8 cellular contexts compared by ENCODE assay signal in the genomic region with DNA sequence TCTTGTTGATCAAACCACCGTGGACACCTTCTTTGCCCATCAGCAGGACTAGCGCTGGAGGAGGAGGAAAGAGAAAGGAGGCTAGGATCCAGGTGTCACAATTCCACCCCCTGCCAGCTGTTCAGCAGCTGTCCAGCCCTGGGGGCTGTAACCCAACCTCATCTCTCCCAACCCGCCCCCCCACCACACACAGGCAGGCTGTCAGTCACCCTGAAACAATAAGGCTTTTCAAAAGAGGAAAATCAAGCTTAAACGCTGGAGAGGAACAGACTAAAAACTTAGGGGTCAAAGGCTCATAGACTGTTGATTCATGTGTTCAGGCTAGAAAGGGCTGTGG. TPM values are rescaled to one million over a fixed set of nuclear protein-coding genes. Genes with fewer than 3 reads are reported as not detected.
DNase-seq lines count a peak whose midpoint lies in the region; ATAC-seq and TF ChIP-seq lines count a peak whose summit lies in the region.

No MANE protein-coding gene starts in this region.

- H3K9me3 Mint-ChIP-seq in CD4-positive, CD25-positive, alpha-beta regulatory T cell: peaks cover 0 to 3% (median 0%) of the 10 kb centered on the region in 7 donors
- H3K9me3 Mint-ChIP-seq in dendritic cell treated with granulocyte-macrophage colony-stimulating factor and Interleukin-4, amounts not matched to agents 40 ng/mL and 50 ng/mL, for 4 days: no peaks in the 10 kb centered on the region
- H3K9me3 Mint-ChIP-seq in nephron progenitor cell: no peaks in the 10 kb centered on the region

- H3K4me1 Mint-ChIP-seq in CD4-positive, CD25-positive, alpha-beta regulatory T cell: peaks cover 0 to 69% (median 48%) of the 10 kb centered on the region in 4 donors
- H3K4me1 Mint-ChIP-seq in dendritic cell treated with granulocyte-macrophage colony-stimulating factor and Interleukin-4, amounts not matched to agents 40 ng/mL and 50 ng/mL, for 4 days (ENCODE audit: low read depth): peaks cover 73% of the 10 kb centered on the region
- peaks cover 47% of the 10 kb centered on the region for H3K4me1 Mint-ChIP-seq in nephron progenitor cell

- H3K36me3 Mint-ChIP-seq in CD4-positive, CD25-positive, alpha-beta regulatory T cell: peaks cover 35% of the 10 kb centered on the region
- H3K36me3 Mint-ChIP-seq in dendritic cell treated with granulocyte-macrophage colony-stimulating factor and Interleukin-4, amounts not matched to agents 40 ng/mL and 50 ng/mL, for 4 days (ENCODE audit: low read depth): peaks cover 80% of the 10 kb centered on the region
- H3K36me3 Mint-ChIP-seq in nephron progenitor cell (ENCODE audit: low read depth): peaks cover 36% of the 10 kb centered on the region

- TF ChIP-seq CTCF in LNCaP clone FGC (IDR thresholded peaks at IDR 0.05; ENCODE audit: control insufficient read depth, extremely low read depth, insufficient read depth) (no peak), nephron progenitor cell (IDR thresholded peaks at IDR 0.05) (no peak)

- peaks cover 39% of the 10 kb centered on the region for H3K36me3 ChIP-seq in CD4-positive, CD25-positive, alpha-beta regulatory T cell (ENCODE audit: control insufficient read depth, insufficient read depth, low read length)

- H3K27ac Mint-ChIP-seq in CD4-positive, CD25-positive, alpha-beta regulatory T cell: peak overlapping the region; percentile 82 to 94 (median 93)
- peak overlapping the region; percentile 90 for H3K27ac Mint-ChIP-seq in dendritic cell treated with granulocyte-macrophage colony-stimulating factor and Interleukin-4, amounts not matched to agents 40 ng/mL and 50 ng/mL, for 4 days
- peak overlapping the region; percentile 98 for H3K27ac Mint-ChIP-seq in nephron progenitor cell

- H3K27me3 Mint-ChIP-seq in CD4-positive, CD25-positive, alpha-beta regulatory T cell: peaks cover 4% of the 10 kb centered on the region
- H3K27me3 Mint-ChIP-seq in dendritic cell treated with granulocyte-macrophage colony-stimulating factor and Interleukin-4, amounts not matched to agents 40 ng/mL and 50 ng/mL, for 4 days: no peaks in the 10 kb centered on the region
- no peaks in the 10 kb centered on the region for H3K27me3 Mint-ChIP-seq in nephron progenitor cell (ENCODE audit: low read depth, poor library complexity)

- ATAC-seq in CD4-positive, CD25-positive, alpha-beta regulatory T cell (ENCODE audit: low read depth in 2 of 2): no peak
- ATAC-seq in GM21717 (IDR thresholded peaks at IDR 0.05; ENCODE audit: unreplicated experiment) (no peak), HG02970 (IDR thresholded peaks at IDR 0.05; ENCODE audit: low FRiP score, unreplicated experiment) (no peak), GM18517 (IDR thresholded peaks at IDR 0.05; ENCODE audit: unreplicated experiment) (no peak)

- peaks cover 81% of the 10 kb centered on the region for H3K4me1 ChIP-seq in CD4-positive, CD25-positive, alpha-beta regulatory T cell (ENCODE audit: control insufficient read depth, insufficient read depth, low read length, poor library complexity, severe bottlenecking)

- peak overlapping the region; percentile 97 for H3K27ac ChIP-seq in CD4-positive, CD25-positive, alpha-beta regulatory T cell (ENCODE audit: insufficient read depth, low read length, poor library complexity, severe bottlenecking)

- peak overlapping the region; percentile 90 to 99 (median 96) for H3K4me3 Mint-ChIP-seq in CD4-positive, CD25-positive, alpha-beta regulatory T cell
- H3K4me3 Mint-ChIP-seq in dendritic cell treated with granulocyte-macrophage colony-stimulating factor and Interleukin-4, amounts not matched to agents 40 ng/mL and 50 ng/mL, for 4 days: peak overlapping the region; percentile 84
- peak overlapping the region; percentile 99 for H3K4me3 Mint-ChIP-seq in nephron progenitor cell

- H3K27me3 ChIP-seq in CD4-positive, CD25-positive, alpha-beta regulatory T cell (ENCODE audit: control insufficient read depth, insufficient read depth, low read length): no peaks in the 10 kb centered on the region

- H3K9me3 ChIP-seq in CD4-positive, CD25-positive, alpha-beta regulatory T cell (ENCODE audit: control insufficient read depth in 2 of 2, low read length in 2 of 2): no peaks in the 10 kb centered on the region

- intact Hi-C loops in dendritic cell treated with granulocyte-macrophage colony-stimulating factor and Interleukin-4, amounts not matched to agents 40 ng/mL and 50 ng/mL, for 4 days (cut with micrococcal nuclease): loop anchor here (5.0 kb wide), 2 partner anchors 39 to 41 kb away; partner anchors contain the start of gene CAMTA2

- DNase-seq in CD4-positive, CD25-positive, alpha-beta regulatory T cell: no peak
- no peak for DNase-seq in LNCaP clone FGC (ENCODE audit: low read depth)
- no peak for DNase-seq in nephron progenitor cell
- DNase-seq in DMS114 treated with DMSO at 0.1 percent for 48 hours (lab: John Stamatoyannopoulos, UW; ENCODE audit: unreplicated experiment): no peak

- H3K4me3 ChIP-seq in CD4-positive, CD25-positive, alpha-beta regulatory T cell (ENCODE audit: low read depth, low read length): peak overlapping the region; percentile 96
- H3K4me3 ChIP-seq in LNCaP clone FGC (ENCODE audit: low read depth, low read length): peak overlapping the region; percentile 99

RNA-seq across cellular contexts. Expression of gene PFN1, which starts 2.4 kb away (rescaled TPM):
- 865 TPM for total RNA-seq in CD4-positive, CD25-positive, alpha-beta regulatory T cell
- polyA plus RNA-seq in CD4-positive, CD25-positive, alpha-beta regulatory T cell: 1,000 to 10,000 TPM; 2,018 to 2,804 (median 2,386) TPM

RNA-seq across cellular contexts. Expression of gene ENO3, which starts 5.0 kb away (rescaled TPM):
- 11.7 TPM for total RNA-seq in CD4-positive, CD25-positive, alpha-beta regulatory T cell
- 1 to 10 TPM in 1 of 4 donors, under 1 TPM in 3; 0.29 to 1.6 (median 0.41) TPM for polyA plus RNA-seq in CD4-positive, CD25-positive, alpha-beta regulatory T cell

RNA-seq across cellular contexts. Expression of gene RNF167, which starts 5.8 kb away (rescaled TPM):
- 105 TPM for total RNA-seq in CD4-positive, CD25-positive, alpha-beta regulatory T cell
- polyA plus RNA-seq in CD4-positive, CD25-positive, alpha-beta regulatory T cell: 10 to 100 TPM; 31.5 to 58.2 (median 45.9) TPM

RNA-seq across cellular contexts. Expression of gene SLC25A11, which starts 6.1 kb away (rescaled TPM):
- 22.6 TPM for total RNA-seq in CD4-positive, CD25-positive, alpha-beta regulatory T cell
- 10 to 100 TPM; 69.3 to 78.4 (median 74.4) TPM for polyA plus RNA-seq in CD4-positive, CD25-positive, alpha-beta regulatory T cell

RNA-seq across cellular contexts. Expression of gene GP1BA, which starts 13.8 kb away (rescaled TPM):
- total RNA-seq in CD4-positive, CD25-positive, alpha-beta regulatory T cell: 1.9 TPM
- polyA plus RNA-seq in CD4-positive, CD25-positive, alpha-beta regulatory T cell: under 1 TPM in 2 of 4 donors, not detected in 2; 0.07 to 0.22 TPM
